ENCODE assay signal across 3 cellular contexts in genomic region chr1:1334835-1335234, GRCh38.
TF ChIP-seq lines count a peak whose summit lies in the region.

No MANE protein-coding gene starts in this region.

TF ChIP-seq in A549, 52 proteins besides CTCF, POLR2A, EP300 and RAD21:
- TF ChIP-seq, protein P1, sequence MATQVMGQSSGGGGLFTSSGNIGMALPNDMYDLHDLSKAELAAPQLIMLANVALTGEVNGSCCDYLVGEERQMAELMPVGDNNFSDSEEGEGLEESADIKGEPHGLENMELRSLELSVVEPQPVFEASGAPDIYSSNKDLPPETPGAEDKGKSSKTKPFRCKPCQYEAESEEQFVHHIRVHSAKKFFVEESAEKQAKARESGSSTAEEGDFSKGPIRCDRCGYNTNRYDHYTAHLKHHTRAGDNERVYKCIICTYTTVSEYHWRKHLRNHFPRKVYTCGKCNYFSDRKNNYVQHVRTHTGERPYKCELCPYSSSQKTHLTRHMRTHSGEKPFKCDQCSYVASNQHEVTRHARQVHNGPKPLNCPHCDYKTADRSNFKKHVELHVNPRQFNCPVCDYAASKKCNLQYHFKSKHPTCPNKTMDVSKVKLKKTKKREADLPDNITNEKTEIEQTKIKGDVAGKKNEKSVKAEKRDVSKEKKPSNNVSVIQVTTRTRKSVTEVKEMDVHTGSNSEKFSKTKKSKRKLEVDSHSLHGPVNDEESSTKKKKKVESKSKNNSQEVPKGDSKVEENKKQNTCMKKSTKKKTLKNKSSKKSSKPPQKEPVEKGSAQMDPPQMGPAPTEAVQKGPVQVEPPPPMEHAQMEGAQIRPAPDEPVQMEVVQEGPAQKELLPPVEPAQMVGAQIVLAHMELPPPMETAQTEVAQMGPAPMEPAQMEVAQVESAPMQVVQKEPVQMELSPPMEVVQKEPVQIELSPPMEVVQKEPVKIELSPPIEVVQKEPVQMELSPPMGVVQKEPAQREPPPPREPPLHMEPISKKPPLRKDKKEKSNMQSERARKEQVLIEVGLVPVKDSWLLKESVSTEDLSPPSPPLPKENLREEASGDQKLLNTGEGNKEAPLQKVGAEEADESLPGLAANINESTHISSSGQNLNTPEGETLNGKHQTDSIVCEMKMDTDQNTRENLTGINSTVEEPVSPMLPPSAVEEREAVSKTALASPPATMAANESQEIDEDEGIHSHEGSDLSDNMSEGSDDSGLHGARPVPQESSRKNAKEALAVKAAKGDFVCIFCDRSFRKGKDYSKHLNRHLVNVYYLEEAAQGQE (IDR thresholded peaks at IDR 0.05), result peak; percentile 85
- no peak for TF ChIP-seq PHF8 (IDR thresholded peaks at IDR 0.05; ENCODE audit: borderline replicate concordance, low read depth)

TF ChIP-seq in HEK293, 187 proteins besides CTCF, POLR2A, EP300 and RAD21:
- no peak for TF ChIP-seq ZNF747 (tag by site-specific recombination; IDR thresholded peaks at IDR 0.05)
- TF ChIP-seq ZNF785 (tag by site-specific recombination; IDR thresholded peaks at IDR 0.05), result no peak
- no peak for TF ChIP-seq KLF16 (tag by site-specific recombination; IDR thresholded peaks at IDR 0.05)
- TF ChIP-seq ZSCAN23 (tag by site-specific recombination; IDR thresholded peaks at IDR 0.05), result no peak
- TF ChIP-seq ZNF19 (tag by site-specific recombination; IDR thresholded peaks at IDR 0.05; ENCODE audit: low read depth), result no peak
- TF ChIP-seq ZNF701 (tag by site-specific recombination; IDR thresholded peaks at IDR 0.05), result no peak
- TF ChIP-seq ZFHX2 (tag by site-specific recombination; conservative IDR thresholded peaks at IDR 0.05), result no peak
- TF ChIP-seq, protein P1 (tag by site-specific recombination; IDR thresholded peaks at IDR 0.05), result peak; percentile 100
- TF ChIP-seq ZNF138 (tag by site-specific recombination; IDR thresholded peaks at IDR 0.05; ENCODE audit: borderline replicate concordance), result no peak
- TF ChIP-seq ZNF76 (tag by site-specific recombination; IDR thresholded peaks at IDR 0.05; ENCODE audit: borderline replicate concordance, low read depth), result no peak
- TF ChIP-seq HIC1 (tag by site-specific recombination; IDR thresholded peaks at IDR 0.05), result peak; percentile 62; the same call in 1 of the 2 replicates
- TF ChIP-seq ZNF514 (tag by site-specific recombination; IDR thresholded peaks at IDR 0.05), result no peak
- no peak for TF ChIP-seq ZNF830 (tag by site-specific recombination; IDR thresholded peaks at IDR 0.05; ENCODE audit: low read depth)
- no peak for TF ChIP-seq MZF1 (tag by site-specific recombination; IDR thresholded peaks at IDR 0.05; ENCODE audit: borderline replicate concordance)
- no peak for TF ChIP-seq ZNF560 (tag by site-specific recombination; IDR thresholded peaks at IDR 0.05; ENCODE audit: borderline replicate concordance)
- TF ChIP-seq SP7 (tag by site-specific recombination; IDR thresholded peaks at IDR 0.05), result no peak

TF ChIP-seq in K562, 482 proteins besides CTCF, POLR2A, EP300 and RAD21 (continues in another document):
- peak; percentile 52; the same call in 1 of the 2 replicates for TF ChIP-seq ETV5 (CRISPR knock-in tag; IDR thresholded peaks at IDR 0.05; ENCODE audit: low read depth)
- 0 out of 2 replicates have a peak, but pooled peaks have one; percentile 60 for TF ChIP-seq ZNF431 (CRISPR knock-in tag; IDR thresholded peaks at IDR 0.05)
- TF ChIP-seq HNRNPLL (IDR thresholded peaks at IDR 0.05; ENCODE audit: low read depth, low read length, poor library complexity, severe bottlenecking), result no peak
- TF ChIP-seq ZNF263 (CRISPR knock-in tag; IDR thresholded peaks at IDR 0.05; ENCODE audit: borderline replicate concordance), result peak; percentile 43; the same call in 1 of the 2 replicates
- TF ChIP-seq, protein P2, sequence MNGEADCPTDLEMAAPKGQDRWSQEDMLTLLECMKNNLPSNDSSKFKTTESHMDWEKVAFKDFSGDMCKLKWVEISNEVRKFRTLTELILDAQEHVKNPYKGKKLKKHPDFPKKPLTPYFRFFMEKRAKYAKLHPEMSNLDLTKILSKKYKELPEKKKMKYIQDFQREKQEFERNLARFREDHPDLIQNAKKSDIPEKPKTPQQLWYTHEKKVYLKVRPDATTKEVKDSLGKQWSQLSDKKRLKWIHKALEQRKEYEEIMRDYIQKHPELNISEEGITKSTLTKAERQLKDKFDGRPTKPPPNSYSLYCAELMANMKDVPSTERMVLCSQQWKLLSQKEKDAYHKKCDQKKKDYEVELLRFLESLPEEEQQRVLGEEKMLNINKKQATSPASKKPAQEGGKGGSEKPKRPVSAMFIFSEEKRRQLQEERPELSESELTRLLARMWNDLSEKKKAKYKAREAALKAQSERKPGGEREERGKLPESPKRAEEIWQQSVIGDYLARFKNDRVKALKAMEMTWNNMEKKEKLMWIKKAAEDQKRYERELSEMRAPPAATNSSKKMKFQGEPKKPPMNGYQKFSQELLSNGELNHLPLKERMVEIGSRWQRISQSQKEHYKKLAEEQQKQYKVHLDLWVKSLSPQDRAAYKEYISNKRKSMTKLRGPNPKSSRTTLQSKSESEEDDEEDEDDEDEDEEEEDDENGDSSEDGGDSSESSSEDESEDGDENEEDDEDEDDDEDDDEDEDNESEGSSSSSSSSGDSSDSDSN (IDR thresholded peaks at IDR 0.05; ENCODE audit: borderline replicate concordance in 1 of 2, low read depth in 2 of 2, low read length in 2 of 2), result no peak
- TF ChIP-seq HNRNPL (IDR thresholded peaks at IDR 0.05; ENCODE audit: low read depth, low read length), result peak; percentile 80; the same call in 1 of the 2 replicates
- no peak for TF ChIP-seq ZNF583 (CRISPR knock-in tag; IDR thresholded peaks at IDR 0.05)
- no peak for TF ChIP-seq ZNF766 (CRISPR knock-in tag; conservative IDR thresholded peaks at IDR 0.05)
- TF ChIP-seq, protein P3, sequence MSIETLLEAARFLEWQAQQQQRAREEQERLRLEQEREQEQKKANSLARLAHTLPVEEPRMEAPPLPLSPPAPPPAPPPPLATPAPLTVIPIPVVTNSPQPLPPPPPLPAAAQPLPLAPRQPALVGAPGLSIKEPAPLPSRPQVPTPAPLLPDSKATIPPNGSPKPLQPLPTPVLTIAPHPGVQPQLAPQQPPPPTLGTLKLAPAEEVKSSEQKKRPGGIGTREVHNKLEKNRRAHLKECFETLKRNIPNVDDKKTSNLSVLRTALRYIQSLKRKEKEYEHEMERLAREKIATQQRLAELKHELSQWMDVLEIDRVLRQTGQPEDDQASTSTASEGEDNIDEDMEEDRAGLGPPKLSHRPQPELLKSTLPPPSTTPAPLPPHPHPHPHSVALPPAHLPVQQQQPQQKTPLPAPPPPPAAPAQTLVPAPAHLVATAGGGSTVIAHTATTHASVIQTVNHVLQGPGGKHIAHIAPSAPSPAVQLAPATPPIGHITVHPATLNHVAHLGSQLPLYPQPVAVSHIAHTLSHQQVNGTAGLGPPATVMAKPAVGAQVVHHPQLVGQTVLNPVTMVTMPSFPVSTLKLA (conservative IDR thresholded peaks at IDR 0.05), result peak in 1 of 2 experiments; percentile 74; a peak in 3 of 4 replicates
- TF ChIP-seq IFI16 (CRISPR knock-in tag; IDR thresholded peaks at IDR 0.05), result no peak
- TF ChIP-seq NFXL1 (CRISPR knock-in tag; IDR thresholded peaks at IDR 0.05), result no peak
- TF ChIP-seq SMARCA5 (IDR thresholded peaks at IDR 0.05), result no peak
- no peak for TF ChIP-seq CREB5 (CRISPR knock-in tag; IDR thresholded peaks at IDR 0.05)
- 0 out of 2 replicates have a peak, but pooled peaks have one; percentile 46 for TF ChIP-seq CBFB (CRISPR knock-in tag; IDR thresholded peaks at IDR 0.05)
- TF ChIP-seq, protein P1 (CRISPR knock-in tag; IDR thresholded peaks at IDR 0.05; ENCODE audit: low read depth), result peak; percentile 94
- no peak for TF ChIP-seq HLTF (IDR thresholded peaks at IDR 0.05)
- peak; percentile 66 for TF ChIP-seq TFAP4 (CRISPR knock-in tag; IDR thresholded peaks at IDR 0.05; ENCODE audit: borderline replicate concordance)
- no peak; the same call in 1 of the 2 replicates for TF ChIP-seq MYNN (IDR thresholded peaks at IDR 0.05)
- peak; percentile 76 for TF ChIP-seq MYNN (CRISPR knock-in tag; IDR thresholded peaks at IDR 0.05)
- peak; percentile 67; the same call in 1 of the 2 replicates for TF ChIP-seq HMGXB4 (CRISPR knock-in tag; IDR thresholded peaks at IDR 0.05)
- TF ChIP-seq, protein P4, sequence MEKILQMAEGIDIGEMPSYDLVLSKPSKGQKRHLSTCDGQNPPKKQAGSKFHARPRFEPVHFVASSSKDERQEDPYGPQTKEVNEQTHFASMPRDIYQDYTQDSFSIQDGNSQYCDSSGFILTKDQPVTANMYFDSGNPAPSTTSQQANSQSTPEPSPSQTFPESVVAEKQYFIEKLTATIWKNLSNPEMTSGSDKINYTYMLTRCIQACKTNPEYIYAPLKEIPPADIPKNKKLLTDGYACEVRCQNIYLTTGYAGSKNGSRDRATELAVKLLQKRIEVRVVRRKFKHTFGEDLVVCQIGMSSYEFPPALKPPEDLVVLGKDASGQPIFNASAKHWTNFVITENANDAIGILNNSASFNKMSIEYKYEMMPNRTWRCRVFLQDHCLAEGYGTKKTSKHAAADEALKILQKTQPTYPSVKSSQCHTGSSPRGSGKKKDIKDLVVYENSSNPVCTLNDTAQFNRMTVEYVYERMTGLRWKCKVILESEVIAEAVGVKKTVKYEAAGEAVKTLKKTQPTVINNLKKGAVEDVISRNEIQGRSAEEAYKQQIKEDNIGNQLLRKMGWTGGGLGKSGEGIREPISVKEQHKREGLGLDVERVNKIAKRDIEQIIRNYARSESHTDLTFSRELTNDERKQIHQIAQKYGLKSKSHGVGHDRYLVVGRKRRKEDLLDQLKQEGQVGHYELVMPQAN (IDR thresholded peaks at IDR 0.05; ENCODE audit: borderline replicate concordance), result peak; percentile 60; the same call in 1 of the 2 replicates
- TF ChIP-seq HDAC1 (IDR thresholded peaks at IDR 0.05), result peak in 1 of 2 experiments; percentile 81; a peak in 2 of 4 replicates
- peak; percentile 99 for TF ChIP-seq NCOA1 (IDR thresholded peaks at IDR 0.05; ENCODE audit: low read depth)
- TF ChIP-seq ZKSCAN8 (CRISPR knock-in tag; IDR thresholded peaks at IDR 0.05), result no peak
